In the genomic region with DNA sequence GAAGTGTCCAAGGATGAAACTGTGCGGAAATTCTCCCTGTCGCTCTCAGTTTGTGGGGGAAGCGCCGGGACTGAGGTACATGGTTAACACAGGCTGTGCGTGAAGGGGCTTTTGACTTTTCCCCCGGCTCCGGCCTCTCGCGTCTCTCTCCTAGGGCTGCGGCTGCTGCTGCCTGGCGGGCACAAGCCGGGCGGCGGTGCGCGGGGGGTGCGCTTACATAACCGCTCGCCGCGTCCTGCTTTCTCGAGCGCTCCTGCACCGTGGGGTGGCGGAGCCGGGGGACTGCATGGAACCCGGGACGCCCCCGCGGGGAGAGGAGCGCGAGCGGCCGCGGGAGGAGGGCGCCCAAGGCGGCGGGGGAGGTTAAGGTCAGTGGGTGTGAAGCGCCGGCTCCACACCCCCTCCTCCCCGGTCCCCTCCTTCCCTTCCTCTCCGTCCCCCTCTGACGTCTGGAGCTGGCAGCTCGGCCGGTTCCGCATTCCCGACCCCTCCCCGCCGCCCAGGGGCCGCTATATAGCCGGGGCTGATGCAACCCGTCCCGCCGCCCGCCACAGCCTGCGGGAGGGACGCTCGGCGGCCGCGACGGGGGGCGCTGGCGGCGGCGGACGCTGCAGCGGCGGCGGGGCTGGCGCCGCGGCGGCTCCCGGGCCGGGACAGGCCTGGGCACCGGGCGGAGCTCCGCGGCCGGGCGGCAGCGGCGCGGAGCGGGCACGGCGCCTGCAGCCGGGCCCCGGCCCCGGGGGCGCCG, we compare ENCODE assay signal across 1 cellular context.
A peak's percentile ranks its signal among the peaks of the same experiment; 100 is the strongest.
TF ChIP-seq lines count a peak whose summit lies in the region.

TSS of gene JDP2 (plus strand) at position 541 of the 748 bp plus-strand sequence. CDS start 9,899 bp downstream, outside the sequence.

TF ChIP-seq in IMR-90, 13 proteins besides CTCF, POLR2A, EP300 and RAD21 (continued from another document):
- TF ChIP-seq, protein P1, sequence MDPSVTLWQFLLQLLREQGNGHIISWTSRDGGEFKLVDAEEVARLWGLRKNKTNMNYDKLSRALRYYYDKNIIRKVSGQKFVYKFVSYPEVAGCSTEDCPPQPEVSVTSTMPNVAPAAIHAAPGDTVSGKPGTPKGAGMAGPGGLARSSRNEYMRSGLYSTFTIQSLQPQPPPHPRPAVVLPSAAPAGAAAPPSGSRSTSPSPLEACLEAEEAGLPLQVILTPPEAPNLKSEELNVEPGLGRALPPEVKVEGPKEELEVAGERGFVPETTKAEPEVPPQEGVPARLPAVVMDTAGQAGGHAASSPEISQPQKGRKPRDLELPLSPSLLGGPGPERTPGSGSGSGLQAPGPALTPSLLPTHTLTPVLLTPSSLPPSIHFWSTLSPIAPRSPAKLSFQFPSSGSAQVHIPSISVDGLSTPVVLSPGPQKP (IDR thresholded peaks at IDR 0.05; ENCODE audit: borderline replicate concordance, low read depth, low read length): no peak
- peak; percentile 86 for TF ChIP-seq CEBPB (IDR thresholded peaks at IDR 0.05; ENCODE audit: low read depth, low read length)
- TF ChIP-seq RCOR1 (IDR thresholded peaks at IDR 0.05; ENCODE audit: insufficient replicate concordance, low read length): no peak
- peak; percentile 79 for TF ChIP-seq MAZ (IDR thresholded peaks at IDR 0.05; ENCODE audit: borderline replicate concordance, low read depth, low read length)
